Comparison of ENCODE assay signal across 2 cellular contexts in genomic region chr1:2241820-2242219, GRCh38.
TF ChIP-seq lines count a peak whose summit lies in the region.

No MANE protein-coding gene starts in this region.

TF ChIP-seq in K562, 482 proteins besides CTCF, POLR2A, EP300 and RAD21:
- TF ChIP-seq SUPT5H (IDR thresholded peaks at IDR 0.05) (peak; percentile 53), ZNF212 (CRISPR knock-in tag; IDR thresholded peaks at IDR 0.05) (no peak), POLR2G (IDR thresholded peaks at IDR 0.05; ENCODE audit: low read depth, low read length) (0 out of 2 replicates have a peak, but pooled peaks have one; percentile 28)
TF ChIP-seq in K562: peak in this region for 2.

TF ChIP-seq in HepG2, 621 proteins besides CTCF, POLR2A, EP300 and RAD21:
- no peak for TF ChIP-seq ZFP62 (CRISPR knock-in tag; IDR thresholded peaks at IDR 0.05)
- peak; percentile 26; the same call in 1 of the 2 replicates for TF ChIP-seq ZNF687 (CRISPR knock-in tag; IDR thresholded peaks at IDR 0.05)
- no peak for TF ChIP-seq FOXP4 (CRISPR knock-in tag; IDR thresholded peaks at IDR 0.05)
- no peak for TF ChIP-seq RFX3 (CRISPR knock-in tag; IDR thresholded peaks at IDR 0.05)
- TF ChIP-seq HNF4A (CRISPR knock-in tag; IDR thresholded peaks at IDR 0.05): no peak
- TF ChIP-seq GATA4 (IDR thresholded peaks at IDR 0.05; ENCODE audit: borderline replicate concordance, low read depth): no peak
- TF ChIP-seq XBP1 (CRISPR knock-in tag; IDR thresholded peaks at IDR 0.05): no peak
- no peak for TF ChIP-seq ARID5B (CRISPR knock-in tag; IDR thresholded peaks at IDR 0.05)
- no peak for TF ChIP-seq ZNF691 (CRISPR knock-in tag; IDR thresholded peaks at IDR 0.05; ENCODE audit: borderline replicate concordance, low read depth)
- TF ChIP-seq MXD3 (CRISPR knock-in tag; IDR thresholded peaks at IDR 0.05): no peak
- no peak for TF ChIP-seq ZNF546 (CRISPR knock-in tag; conservative IDR thresholded peaks at IDR 0.05)
- TF ChIP-seq ZBTB33 (CRISPR knock-in tag; IDR thresholded peaks at IDR 0.05): peak; percentile 74
- no peak for TF ChIP-seq ZNF597 (CRISPR knock-in tag; IDR thresholded peaks at IDR 0.05)
- no peak for TF ChIP-seq NFYB (CRISPR knock-in tag; IDR thresholded peaks at IDR 0.05)
- TF ChIP-seq ZNF510 (CRISPR knock-in tag; IDR thresholded peaks at IDR 0.05; ENCODE audit: low read depth): no peak
- no peak for TF ChIP-seq ZNF550 (CRISPR knock-in tag; IDR thresholded peaks at IDR 0.05; ENCODE audit: borderline replicate concordance)
- no peak for TF ChIP-seq ZNF20 (CRISPR knock-in tag; IDR thresholded peaks at IDR 0.05)
- TF ChIP-seq SMARCC2 (IDR thresholded peaks at IDR 0.05): no peak
- TF ChIP-seq TMF1 (CRISPR knock-in tag; IDR thresholded peaks at IDR 0.05; ENCODE audit: low read depth): no peak
- TF ChIP-seq ZNF256 (CRISPR knock-in tag; conservative IDR thresholded peaks at IDR 0.05): no peak
- TF ChIP-seq ZNF549 (CRISPR knock-in tag; IDR thresholded peaks at IDR 0.05): no peak
- no peak for TF ChIP-seq FOXM1 (CRISPR knock-in tag; IDR thresholded peaks at IDR 0.05)
- peak; percentile 49 for TF ChIP-seq RBM22 (optimal IDR thresholded peaks at IDR 0.05; ENCODE audit: low read length)
- peak; percentile 40 for TF ChIP-seq AGO2 (optimal IDR thresholded peaks at IDR 0.05; ENCODE audit: low read depth, low read length)
- no peak for TF ChIP-seq FOXA3 (CRISPR knock-in tag; IDR thresholded peaks at IDR 0.05)
- no peak for TF ChIP-seq RNF2 (conservative IDR thresholded peaks at IDR 0.05; ENCODE audit: low read depth)
TF ChIP-seq in HepG2: peak in this region for 4.
